18 cellular contexts compared by ENCODE assay signal in genomic region chr12:49792181-49792970, GRCh38.
"Had no signal": no experiment of that assay in that cellular context is flagged by ENCODE, and none has a peak within 500 bp of the region (broad histone marks: within the 10 kb centered on the region; RNA-seq: fewer than 3 reads in every experiment).

No MANE protein-coding gene starts in this region.

- ATAC-seq: effector memory CD8-positive, alpha-beta T cell; foreskin keratinocyte; left cardiac atrium; left ventricle myocardium superior; mucosa of descending colon; naive thymus-derived CD8-positive, alpha-beta T cell; pancreas; sciatic nerve; stimulated activated naive B cell treated with anti-CD40 and anti-IgM and Interleukin-4, amounts not matched to agents 10 μg/mL and 1 μg/mL and 100 μg/mL, for 72 hours; stimulated activated naive CD8-positive, alpha-beta T cell treated with anti-CD3 and anti-CD28 coated beads, Interleukin-15, amount 100 ng/mL, for 72 hours had no signal

- H3K9me3 ChIP-seq: mucosa of descending colon, pancreas, prostate gland, testis, transverse colon had no signal

- H3K4me3 ChIP-seq: mucosa of descending colon, pancreas, prostate gland, skin epidermis, testis, transverse colon had no signal

- H3K36me3 ChIP-seq: pancreas, prostate gland, transverse colon had no signal

- DNase-seq: effector memory CD8-positive, alpha-beta T cell; foreskin keratinocyte; immature natural killer cell; left cardiac atrium; left ventricle myocardium superior; mucosa of descending colon; naive thymus-derived CD8-positive, alpha-beta T cell; nucleus accumbens; stimulated activated CD4-positive, alpha-beta T cell treated with anti-CD3 and anti-CD28 coated beads, Interleukin-2, amount 100 ng/mL, for 24 hours; stimulated activated CD4-positive, alpha-beta T cell treated with anti-CD3 and anti-CD28 coated beads, Interleukin-4, amount 100 ng/mL, for 4 hours; stimulated activated naive B cell treated with anti-CD40 and anti-IgM and Interleukin-4, amounts not matched to agents 10 μg/mL and 1 μg/mL and 100 μg/mL, for 72 hours; stimulated activated naive CD8-positive, alpha-beta T cell treated with anti-CD3 and anti-CD28 coated beads, Interleukin-15, amount 100 ng/mL, for 72 hours; testis; transverse colon had no signal

- H3K4me1 ChIP-seq: foreskin keratinocyte, pancreas, prostate gland, transverse colon had no signal

- H3K27me3 ChIP-seq: foreskin keratinocyte, pancreas, testis, transverse colon had no signal

- H3K27ac ChIP-seq: foreskin keratinocyte, pancreas, prostate gland, testis, transverse colon had no signal
